1 cellular context compared by ENCODE assay signal in genomic region chr3:42875325-42876151, GRCh38.
TF ChIP-seq lines count a peak whose summit lies in the region.

Gene CYP8B1 (minus strand): TSS chr3:42875879. CDS start chr3:42875816, 63 bp downstream.

TF ChIP-seq in HepG2, 621 proteins besides CTCF, POLR2A, EP300 and RAD21 (continued from another document and continues in another):
- TF ChIP-seq SNAPC4 (CRISPR knock-in tag; IDR thresholded peaks at IDR 0.05), result 0 out of 2 replicates have a peak, but pooled peaks have one; percentile 31
- TF ChIP-seq HIVEP1 (CRISPR knock-in tag; IDR thresholded peaks at IDR 0.05), result peak; percentile 39; the same call in 1 of the 2 replicates
- peak; percentile 50; the same call in 1 of the 2 replicates for TF ChIP-seq ZNF556 (CRISPR knock-in tag; IDR thresholded peaks at IDR 0.05; ENCODE audit: borderline replicate concordance)
- TF ChIP-seq KDM5B (CRISPR knock-in tag; IDR thresholded peaks at IDR 0.05; ENCODE audit: borderline replicate concordance), result peak; percentile 94
- TF ChIP-seq TOPORS (CRISPR knock-in tag; IDR thresholded peaks at IDR 0.05), result peak; percentile 69; the same call in 1 of the 2 replicates
- peak; percentile 85; the same call in 1 of the 2 replicates for TF ChIP-seq HMG20A (CRISPR knock-in tag; IDR thresholded peaks at IDR 0.05; ENCODE audit: borderline replicate concordance)
- TF ChIP-seq FOXA3 (CRISPR knock-in tag; IDR thresholded peaks at IDR 0.05), result peak; percentile 69
- TF ChIP-seq MTERF4 (CRISPR knock-in tag; IDR thresholded peaks at IDR 0.05), result peak; percentile 70; the same call in 1 of the 2 replicates
- TF ChIP-seq AHDC1 (CRISPR knock-in tag; IDR thresholded peaks at IDR 0.05; ENCODE audit: borderline replicate concordance), result peak; percentile 73; the same call in 1 of the 2 replicates
- TF ChIP-seq CREM (IDR thresholded peaks at IDR 0.05), result 0 out of 2 replicates have a peak, but pooled peaks have one; percentile 52
- TF ChIP-seq CREM (CRISPR knock-in tag; IDR thresholded peaks at IDR 0.05), result no peak
- TF ChIP-seq THYN1 (CRISPR knock-in tag; IDR thresholded peaks at IDR 0.05; ENCODE audit: borderline replicate concordance, low read depth), result no peak
- TF ChIP-seq NFKB2 (CRISPR knock-in tag; IDR thresholded peaks at IDR 0.05; ENCODE audit: borderline replicate concordance), result peak; percentile 57; the same call in 1 of the 2 replicates
- TF ChIP-seq NRL (CRISPR knock-in tag; IDR thresholded peaks at IDR 0.05; ENCODE audit: borderline replicate concordance), result peak; percentile 89
- no peak for TF ChIP-seq DBP (CRISPR knock-in tag; IDR thresholded peaks at IDR 0.05; ENCODE audit: not compliant biosample characterization)
- peak; percentile 61; the same call in 1 of the 2 replicates for TF ChIP-seq ZNF333 (CRISPR knock-in tag; IDR thresholded peaks at IDR 0.05; ENCODE audit: borderline replicate concordance)
- TF ChIP-seq TCF7 (IDR thresholded peaks at IDR 0.05; ENCODE audit: low read depth), result peak; percentile 24; the same call in 1 of the 2 replicates
- TF ChIP-seq ZNF501 (CRISPR knock-in tag; IDR thresholded peaks at IDR 0.05), result 0 out of 2 replicates have a peak, but pooled peaks have one; percentile 41
- peak; percentile 74; the same call in 1 of the 2 replicates for TF ChIP-seq IRF2 (CRISPR knock-in tag; IDR thresholded peaks at IDR 0.05)
- TF ChIP-seq HMGXB4 (CRISPR knock-in tag; IDR thresholded peaks at IDR 0.05; ENCODE audit: borderline replicate concordance in 1 of 2, low read depth in 1 of 2), result peak in 1 of 2 experiments; percentile 66; a peak in 1 of 4 replicates
- TF ChIP-seq ESRRA (CRISPR knock-in tag; IDR thresholded peaks at IDR 0.05; ENCODE audit: low read depth), result peak; percentile 80; the same call in 1 of the 2 replicates
- TF ChIP-seq ZNF232 (CRISPR knock-in tag; IDR thresholded peaks at IDR 0.05; ENCODE audit: borderline replicate concordance), result peak; percentile 86; the same call in 1 of the 2 replicates
- TF ChIP-seq E2F5 (CRISPR knock-in tag; conservative IDR thresholded peaks at IDR 0.05), result 0 out of 2 replicates have a peak, but pooled peaks have one; percentile 17
- TF ChIP-seq ZNF629 (CRISPR knock-in tag; conservative IDR thresholded peaks at IDR 0.05), result 0 out of 2 replicates have a peak, but pooled peaks have one; percentile 20
- TF ChIP-seq ZNF687 (CRISPR knock-in tag; IDR thresholded peaks at IDR 0.05), result peak; percentile 99
- TF ChIP-seq MXD3 (CRISPR knock-in tag; IDR thresholded peaks at IDR 0.05), result peak; percentile 52; the same call in 1 of the 2 replicates
- TF ChIP-seq TARDBP (CRISPR knock-in tag; IDR thresholded peaks at IDR 0.05), result peak; percentile 83
- TF ChIP-seq CSRNP1 (CRISPR knock-in tag; IDR thresholded peaks at IDR 0.05), result 0 out of 2 replicates have a peak, but pooled peaks have one; percentile 22
- TF ChIP-seq ZBTB7A (CRISPR knock-in tag; IDR thresholded peaks at IDR 0.05), result peak; percentile 53
- 0 out of 2 replicates have a peak, but pooled peaks have one; percentile 67 for TF ChIP-seq ZNF557 (CRISPR knock-in tag; IDR thresholded peaks at IDR 0.05)
- TF ChIP-seq ZNF143 (CRISPR knock-in tag; IDR thresholded peaks at IDR 0.05), result no peak; the same call in 1 of the 2 replicates
- TF ChIP-seq ZNF772 (CRISPR knock-in tag; IDR thresholded peaks at IDR 0.05), result peak; percentile 92
- TF ChIP-seq ERF (CRISPR knock-in tag; IDR thresholded peaks at IDR 0.05), result peak; percentile 88
- TF ChIP-seq PHF21A (CRISPR knock-in tag; IDR thresholded peaks at IDR 0.05), result 0 out of 2 replicates have a peak, but pooled peaks have one; percentile 40
